Comparison of ENCODE assay signal across 18 cellular contexts in the genomic region with DNA sequence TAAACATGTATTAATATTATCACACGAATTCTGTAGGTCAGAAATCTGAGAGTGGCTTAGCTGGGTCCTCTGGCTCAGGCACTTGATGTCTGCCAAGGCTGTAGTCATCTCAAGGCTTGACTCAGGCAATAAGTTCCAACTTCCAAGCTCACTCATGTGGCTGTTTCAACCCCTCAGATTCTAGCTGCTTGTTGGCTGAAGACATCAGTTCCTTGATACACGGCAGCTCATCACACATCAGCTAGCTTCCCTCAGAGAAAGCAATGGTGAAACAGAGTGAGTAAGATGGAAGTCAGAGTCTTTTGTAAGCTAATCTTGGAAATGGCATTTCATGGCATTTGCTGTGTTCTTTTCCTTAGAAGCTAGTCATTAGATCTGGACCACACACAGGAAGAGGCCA.
A peak's percentile ranks its signal among the peaks of the same experiment; 100 is the strongest.
DNase-seq lines count a peak whose midpoint lies in the region; ATAC-seq and TF ChIP-seq lines count a peak whose summit lies in the region.
"Had no signal": no experiment of that assay in that cellular context is flagged by ENCODE, and none has a peak within 500 bp of the region (broad histone marks: within the 10 kb centered on the region; RNA-seq: fewer than 3 reads in every experiment).

No MANE protein-coding gene starts in this region.

- TF ChIP-seq POLR2A in transverse colon (IDR thresholded peaks at IDR 0.05) = no peak

- in situ Hi-C loops in transverse colon (cut with MboI; ENCODE audit: low pct_ligation_motif_present in 1 of 4, low pct_unique_long_range_greater_than_20kb in 1 of 4, low sequenced_read_pairs in 3 of 4) = no loop called here

- H3K27ac ChIP-seq in transverse colon = no peak overlapping the region
- H3K27ac ChIP-seq: BLaER1 treated with 17β-estradiol and CSF1 and Interleukin-3, amounts not matched to agents 10 nM and 100 nM; Peyer's patch had no signal

- WGBS in transverse colon (ENCODE audit: low coverage in 1 of 2), 2 donors = 98 to 100% methylated on average over 1 to 2 of the region's 2 CpGs

- DNase-seq in AG09309 (ENCODE audit: low read depth) (peak; percentile 21), HCEC 1CT (peak; percentile 46), amniotic epithelial cell (ENCODE audit: low read depth) (peak; percentile 32), fibroblast of the aortic adventitia (ENCODE audit: low read depth) (peak; percentile 27), HK-2 (ENCODE audit: unreplicated experiment) (no peak), left ventricle myocardium superior (no peak), transverse colon (no peak)
- DNase-seq: CD8-positive, alpha-beta T cell; KG1; NCI-H1092 treated with DMSO at 0.1 percent for 48 hours; NCI-H146; NCI-H2081; NCI-H446 treated with DMSO at 0.1 percent for 48 hours; Peyer's patch had no signal

- ATAC-seq in left ventricle myocardium superior = no peak
- ATAC-seq in HG03439 (IDR thresholded peaks at IDR 0.05; ENCODE audit: unreplicated experiment) = no peak
- ATAC-seq: CD8-positive, alpha-beta T cell; HCT116; HepG2 had no signal

- H3K4me3 ChIP-seq in AG09309 (ENCODE audit: control insufficient read depth, low read depth, low read length) (no peak overlapping the region), fibroblast of the aortic adventitia (ENCODE audit: low read depth, low read length) (no peak overlapping the region), transverse colon (no peak overlapping the region)
- H3K4me3 ChIP-seq: BLaER1 treated with 17β-estradiol and CSF1 and Interleukin-3, amounts not matched to agents 10 nM and 100 nM; Peyer's patch had no signal

- TF ChIP-seq CTCF in AG09309 (IDR thresholded peaks at IDR 0.05; ENCODE audit: control insufficient read depth, insufficient read depth, low read depth, low read length, missing control alignments) = no peak
- no peak for TF ChIP-seq CTCF in fibroblast of the aortic adventitia (IDR thresholded peaks at IDR 0.05; ENCODE audit: insufficient read depth, low read length)
- no peak for TF ChIP-seq CTCF in transverse colon (IDR thresholded peaks at IDR 0.05)

- TF ChIP-seq EP300 in transverse colon (IDR thresholded peaks at IDR 0.05; ENCODE audit: low read depth) = no peak

- H3K9me3 ChIP-seq in transverse colon = no peaks in the 10 kb centered on the region
- H3K9me3 ChIP-seq: Peyer's patch had no signal

- intact Hi-C loops in left ventricle myocardium superior (cut with micrococcal nuclease) = no loop called here
- intact Hi-C loops in transverse colon (cut with DNase I; ENCODE audit: low total_unique reads) = no loop called here

- H3K4me1 ChIP-seq in transverse colon = no peaks in the 10 kb centered on the region
- H3K4me1 ChIP-seq: Peyer's patch had no signal

- no peaks in the 10 kb centered on the region for H3K27me3 ChIP-seq in transverse colon
- H3K27me3 ChIP-seq: BLaER1 treated with 17β-estradiol and CSF1 and Interleukin-3, amounts not matched to agents 10 nM and 100 nM; Peyer's patch had no signal

- H3K36me3 ChIP-seq in transverse colon = no peaks in the 10 kb centered on the region
- H3K36me3 ChIP-seq: BLaER1 treated with 17β-estradiol and CSF1 and Interleukin-3, amounts not matched to agents 10 nM and 100 nM; Peyer's patch had no signal

Comparison
In these comparisons a context has a peak if more than half of its experiments do, and no peak if none do; other contexts are left out.
1. DNase-seq: peak in AG09309 (single experiment), HCEC 1CT (single experiment), amniotic epithelial cell (single experiment) and fibroblast of the aortic adventitia (single experiment); none in HK-2 (single experiment), left ventricle myocardium superior (single experiment) and transverse colon (single experiment).